In genomic region chr6:138211048-138211581, GRCh38 we compare ENCODE assay signal across 23 cellular contexts. TPM values are rescaled to one million over a fixed set of nuclear protein-coding genes. Genes with fewer than 3 reads are reported as not detected.
DNase-seq lines count a peak whose midpoint lies in the region; ATAC-seq and TF ChIP-seq lines count a peak whose summit lies in the region.
"Had no signal": no experiment of that assay in that cellular context is flagged by ENCODE, and none has a peak within 500 bp of the region (broad histone marks: within the 10 kb centered on the region; RNA-seq: fewer than 3 reads in every experiment).

No MANE protein-coding gene starts in this region.

- no peaks in the 10 kb centered on the region for H3K4me1 Mint-ChIP-seq in stimulated activated effector memory CD8-positive, alpha-beta T cell treated with anti-CD3 and anti-CD28 coated beads, Interleukin-12 subunit alpha, Interleukin-12 subunit beta, amount 100 ng/mL, for 72 hours
- H3K4me1 Mint-ChIP-seq: central memory CD8-positive, alpha-beta T cell; nephron; stimulated activated naive B cell treated with anti-CD40 and anti-IgM and Interleukin-4, amounts not matched to agents 10 μg/mL and 1 μg/mL and 100 μg/mL, for 72 hours had no signal

- H3K27ac ChIP-seq in mammary epithelial cell (ENCODE audit: insufficient read depth, low read depth, low read length) (no peak overlapping the region), temporal lobe (ENCODE audit: low read depth, low read length) (peak overlapping the region; percentile 55)

- H3K4me3 Mint-ChIP-seq in stimulated activated effector memory CD8-positive, alpha-beta T cell treated with anti-CD3 and anti-CD28 coated beads, Interleukin-12 subunit alpha, Interleukin-12 subunit beta, amount 100 ng/mL, for 72 hours, result no peak overlapping the region
- H3K4me3 Mint-ChIP-seq: central memory CD8-positive, alpha-beta T cell; nephron; stimulated activated naive B cell treated with anti-CD40 and anti-IgM and Interleukin-4, amounts not matched to agents 10 μg/mL and 1 μg/mL and 100 μg/mL, for 72 hours; type B pancreatic cell had no signal

- DNase-seq in DMS 273 (lab: John Stamatoyannopoulos, UW; ENCODE audit: unreplicated experiment) (peak; percentile 6), DMS 273 treated with DMSO at 0.1 percent for 48 hours (lab: John Stamatoyannopoulos, UW) (no peak), mammary epithelial cell (no peak), left colon (no peak), activated gamma-delta T cell treated with Interleukin-2 at 50 U/mL for 16 hours (no peak), mesenteric fat pad (ENCODE audit: low spot score) (no peak)
- DNase-seq in stimulated activated effector memory CD8-positive, alpha-beta T cell treated with anti-CD3 and anti-CD28 coated beads, Interleukin-12 subunit alpha, Interleukin-12 subunit beta, amount 100 ng/mL, for 72 hours (ENCODE audit: low spot score in 2 of 2), result no peak
- DNase-seq: 8988T; activated CD4-positive, alpha-beta T cell treated with anti-CD3 and anti-CD28 coated beads for 1 hour; activated effector memory CD4-positive, alpha-beta T cell treated with Interleukin-2 at 50 U/mL for 16 hours; DMS53; NCI-H187 treated with DMSO at 0.1 percent for 48 hours; NCI-H446 treated with DMSO at 0.1 percent for 48 hours; SIG-M5; stimulated activated naive B cell treated with anti-CD40 and anti-IgM and Interleukin-4, amounts not matched to agents 10 μg/mL and 1 μg/mL and 100 μg/mL, for 72 hours had no signal

- no peaks in the 10 kb centered on the region for H3K9me3 ChIP-seq in mammary epithelial cell (replicated peaks; ENCODE audit: insufficient read depth, low read length)

- no peaks in the 10 kb centered on the region for H3K9me3 Mint-ChIP-seq in stimulated activated effector memory CD8-positive, alpha-beta T cell treated with anti-CD3 and anti-CD28 coated beads, Interleukin-12 subunit alpha, Interleukin-12 subunit beta, amount 100 ng/mL, for 72 hours
- H3K9me3 Mint-ChIP-seq: central memory CD8-positive, alpha-beta T cell; nephron; stimulated activated naive B cell treated with anti-CD40 and anti-IgM and Interleukin-4, amounts not matched to agents 10 μg/mL and 1 μg/mL and 100 μg/mL, for 72 hours; type B pancreatic cell had no signal

- H3K36me3 ChIP-seq in mammary epithelial cell (ENCODE audit: insufficient read depth, low read length), result no peaks in the 10 kb centered on the region

- no peak overlapping the region for H3K4me3 ChIP-seq in mammary epithelial cell (replicated peaks in 1 of 3; ENCODE audit: insufficient read depth in 1 of 3, low read depth in 2 of 3, low read length in 3 of 3)

- in situ Hi-C loops in mammary epithelial cell (cut with MboI; ENCODE audit: low sequenced_read_pairs in 2 of 2), result no loop called here

- dilution Hi-C loops in mammary epithelial cell (cut with HindIII; ENCODE audit: low sequenced_read_pairs), result no loop called here

- H3K4me2 ChIP-seq in mammary epithelial cell (ENCODE audit: insufficient read depth, low read depth, low read length), result no peak overlapping the region

- ATAC-seq in left colon, result peak; percentile 65
- ATAC-seq in stimulated activated effector memory CD8-positive, alpha-beta T cell treated with anti-CD3 and anti-CD28 coated beads, Interleukin-12 subunit alpha, Interleukin-12 subunit beta, amount 100 ng/mL, for 72 hours, result no peak
- ATAC-seq: stimulated activated naive B cell treated with anti-CD40 and anti-IgM and Interleukin-4, amounts not matched to agents 10 μg/mL and 1 μg/mL and 100 μg/mL, for 72 hours had no signal

- CTCF ChIA-PET in mammary epithelial cell (lab: Charles Lee; ENCODE audit: low non-redundant PET), result interaction anchor here (0.8 kb wide), 1 partner anchor 39 kb away, joined by 6 read pairs; no protein-coding TSS in a partner anchor

- no peaks in the 10 kb centered on the region for H3K27me3 ChIP-seq in mammary epithelial cell (ENCODE audit: insufficient read depth, low read length)

- H3K36me3 Mint-ChIP-seq in stimulated activated effector memory CD8-positive, alpha-beta T cell treated with anti-CD3 and anti-CD28 coated beads, Interleukin-12 subunit alpha, Interleukin-12 subunit beta, amount 100 ng/mL, for 72 hours, result no peaks in the 10 kb centered on the region
- H3K36me3 Mint-ChIP-seq: stimulated activated naive B cell treated with anti-CD40 and anti-IgM and Interleukin-4, amounts not matched to agents 10 μg/mL and 1 μg/mL and 100 μg/mL, for 72 hours; type B pancreatic cell had no signal

- H4K20me1 ChIP-seq in mammary epithelial cell (ENCODE audit: insufficient read depth, low read length), result no peaks in the 10 kb centered on the region

- no peak overlapping the region for H2AFZ ChIP-seq in mammary epithelial cell (ENCODE audit: low read depth, low read length)

- intact Hi-C loops in mammary epithelial cell (cut with micrococcal nuclease), result loop anchor here (1.0 kb wide), 1 partner anchor 210 kb away; no protein-coding TSS in a partner anchor
- intact Hi-C loops in left colon (cut with DNase I, micrococcal nuclease), result no loop called here

- no TSS peak for BruUV-seq in mammary epithelial cell (replicated peaks; lab: Mats Ljungman, UMichigan)

- no peaks in the 10 kb centered on the region for H3K79me2 ChIP-seq in mammary epithelial cell (ENCODE audit: insufficient read depth, low read length)

- H3K9ac ChIP-seq in mammary epithelial cell (ENCODE audit: insufficient read depth, low read length), result no peak overlapping the region

- no peak overlapping the region for H3K27ac Mint-ChIP-seq in stimulated activated effector memory CD8-positive, alpha-beta T cell treated with anti-CD3 and anti-CD28 coated beads, Interleukin-12 subunit alpha, Interleukin-12 subunit beta, amount 100 ng/mL, for 72 hours
- H3K27ac Mint-ChIP-seq: nephron; stimulated activated naive B cell treated with anti-CD40 and anti-IgM and Interleukin-4, amounts not matched to agents 10 μg/mL and 1 μg/mL and 100 μg/mL, for 72 hours; type B pancreatic cell had no signal

- H3K4me1 ChIP-seq in mammary epithelial cell (ENCODE audit: insufficient read depth, low read length), result no peaks in the 10 kb centered on the region

- WGBS in mammary epithelial cell (ENCODE audit: low coverage, missing lambda C conversion rate), result 91% methylated on average over 2 of the region's 2 CpGs

- peak; percentile 4 to 16 for TF ChIP-seq CTCF in mammary epithelial cell (conservative IDR thresholded peaks at IDR 0.05 in 1 of 2, IDR thresholded peaks at IDR 0.05 in 1 of 2; ENCODE audit: extremely low read depth in 1 of 2, insufficient read depth in 1 of 2, low read depth in 1 of 2, low read length in 2 of 2)

RNA-seq across cellular contexts. Expression of gene PBOV1, which starts 7.2 kb away (rescaled TPM):
- total RNA-seq in mammary epithelial cell (not detected), left colon (not detected), temporal lobe (not detected), mesenteric fat pad (not detected)
- polyA plus RNA-seq in mammary epithelial cell, result not detected
- polyA minus RNA-seq in mammary epithelial cell, result not detected
- total RNA-seq: fibroblast of villous mesenchyme, liver, M059J, pulmonary artery endothelial cell had no signal
- polyA plus RNA-seq: liver had no signal

RNA-seq across cellular contexts. Expression of gene ARFGEF3, which starts 49.4 kb away (rescaled TPM):
- total RNA-seq in mammary epithelial cell, result 1 to 10 TPM; 1.6 to 7.3 TPM
- polyA plus RNA-seq in mammary epithelial cell, result 0.51 TPM
- polyA minus RNA-seq in mammary epithelial cell, result 2.8 TPM
- total RNA-seq in left colon, result 10 to 100 TPM; 19.1 to 24.8 TPM
- total RNA-seq in temporal lobe, result 45.2 TPM
- total RNA-seq in mesenteric fat pad, result 2.6 TPM
